ENCODE assay signal across 10 cellular contexts in the genomic region with DNA sequence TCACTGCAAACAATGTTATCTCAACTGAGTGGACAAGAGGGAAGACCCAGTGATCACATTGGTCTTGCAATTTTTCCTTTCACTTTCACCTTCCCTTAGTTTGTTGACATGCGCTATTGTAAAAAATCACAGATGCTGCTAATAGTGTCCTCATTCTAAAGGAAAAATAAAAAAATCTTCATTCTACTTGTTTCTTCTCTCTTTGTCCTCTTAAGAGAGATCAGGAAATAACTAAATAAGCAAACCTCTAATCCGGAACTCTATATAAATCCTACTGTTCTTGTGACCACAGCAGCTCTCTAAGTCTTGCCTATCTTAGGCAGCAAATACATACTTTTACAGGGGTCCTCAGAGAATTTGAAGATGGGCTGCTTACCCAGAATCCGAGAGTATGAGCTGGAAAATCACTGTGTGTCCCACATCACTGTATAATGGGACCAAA.
DNase-seq lines count a peak whose midpoint lies in the region; ATAC-seq lines count a peak whose summit lies in the region.
"Had no signal": no experiment of that assay in that cellular context is flagged by ENCODE, and none has a peak within 500 bp of the region (broad histone marks: within the 10 kb centered on the region; RNA-seq: fewer than 3 reads in every experiment).

No MANE protein-coding gene starts in this region.

- peak overlapping the region; percentile 42 for H3K4me3 ChIP-seq in right cardiac atrium (ENCODE audit: low read length)

- intact Hi-C loops in right cardiac atrium (cut with DNase I), result no loop called here
- intact Hi-C loops in left cardiac atrium (cut with DNase I), result no loop called here

- no peaks in the 10 kb centered on the region for H3K9me3 ChIP-seq in right cardiac atrium (ENCODE audit: control insufficient read depth, low read length)

- WGBS in right cardiac atrium, result 45% methylated on average over 3 of the region's 3 CpGs

- H3K4me1 ChIP-seq in right cardiac atrium (ENCODE audit: control insufficient read depth, insufficient read depth, low read length), result no peaks in the 10 kb centered on the region

- ATAC-seq in right cardiac atrium (no peak), left cardiac atrium (no peak), GM21423 (IDR thresholded peaks at IDR 0.05; ENCODE audit: unreplicated experiment) (no peak)
- ATAC-seq: esophagus mucosa had no signal

- H3K27ac ChIP-seq in right cardiac atrium (ENCODE audit: low read length) (no peak overlapping the region), layer of hippocampus (ENCODE audit: low read depth, low read length) (peak overlapping the region; percentile 10)

- DNase-seq in right cardiac atrium (no peak), left cardiac atrium (no peak), SK-MEL-5 (ENCODE audit: low read depth, low spot score) (peak; percentile 48), NCI-H1694 (lab: John Stamatoyannopoulos, UW) (no peak), NCI-H69 (lab: John Stamatoyannopoulos, UW) (no peak)
- no peak for DNase-seq in stimulated activated naive CD4-positive, alpha-beta T cell (lab: John Stamatoyannopoulos, UW)
- DNase-seq: NCI-H1105 had no signal

- in situ Hi-C loops in SK-MEL-5 (cut with HindIII; ENCODE audit: low pct_unique_long_range_greater_than_20kb, low sequenced_read_pairs), result no loop called here

- H3K27me3 ChIP-seq in right cardiac atrium (ENCODE audit: control insufficient read depth, insufficient read depth) (no peaks in the 10 kb centered on the region), layer of hippocampus (ENCODE audit: control insufficient read depth, insufficient read depth, low read length) (no peaks in the 10 kb centered on the region)
